ENCODE assay signal across 1 cellular context in the genomic region with DNA sequence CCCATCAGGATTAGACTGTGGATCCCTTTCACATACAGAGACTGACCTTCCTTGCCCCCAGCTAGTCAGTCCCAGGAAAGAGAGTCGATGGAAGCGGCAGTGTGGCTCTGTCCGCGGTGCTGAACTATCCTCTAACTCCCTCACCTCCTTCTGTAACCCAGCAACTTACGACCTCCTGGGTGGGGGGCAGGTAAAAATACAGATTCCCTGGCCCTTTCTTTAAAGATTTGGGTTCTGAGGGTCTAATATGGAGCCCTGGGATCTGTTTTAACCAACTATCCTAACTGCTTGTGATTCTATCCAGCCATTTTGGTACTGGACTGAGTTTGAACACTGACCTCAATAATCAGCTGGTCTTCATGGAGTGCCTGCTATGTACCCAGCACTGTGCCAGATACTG.
TF ChIP-seq lines count a peak whose summit lies in the region.

No MANE protein-coding gene starts in this region.

TF ChIP-seq in H1, 55 proteins besides CTCF, POLR2A, EP300 and RAD21 (continued from another document):
- TF ChIP-seq, protein P1, sequence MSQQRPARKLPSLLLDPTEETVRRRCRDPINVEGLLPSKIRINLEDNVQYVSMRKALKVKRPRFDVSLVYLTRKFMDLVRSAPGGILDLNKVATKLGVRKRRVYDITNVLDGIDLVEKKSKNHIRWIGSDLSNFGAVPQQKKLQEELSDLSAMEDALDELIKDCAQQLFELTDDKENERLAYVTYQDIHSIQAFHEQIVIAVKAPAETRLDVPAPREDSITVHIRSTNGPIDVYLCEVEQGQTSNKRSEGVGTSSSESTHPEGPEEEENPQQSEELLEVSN (IDR thresholded peaks at IDR 0.05): no peak
TF ChIP-seq in H1: peak in this region for 1.
